In the genomic region with DNA sequence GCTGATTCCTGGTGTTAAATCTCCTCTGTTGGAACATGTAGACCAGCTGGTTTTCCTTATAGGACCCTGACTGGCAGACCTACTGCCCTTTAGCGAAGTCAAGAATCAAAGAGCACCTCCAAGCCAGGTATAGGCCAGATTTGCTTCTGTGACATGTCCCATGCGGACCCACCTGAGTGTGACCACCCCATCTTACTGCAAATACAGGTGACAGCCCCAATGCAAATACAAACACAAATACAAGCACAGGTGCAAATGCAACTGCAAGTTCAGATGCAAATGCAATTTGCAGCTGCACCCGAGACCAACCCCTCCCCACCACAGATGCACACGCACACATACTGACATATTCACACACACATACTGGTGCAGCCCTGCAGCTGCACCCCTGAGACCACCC, we compare ENCODE assay signal across 18 cellular contexts.
DNase-seq lines count a peak whose midpoint lies in the region; ATAC-seq and TF ChIP-seq lines count a peak whose summit lies in the region.
"Had no signal": no experiment of that assay in that cellular context is flagged by ENCODE, and none has a peak within 500 bp of the region (broad histone marks: within the 10 kb centered on the region; RNA-seq: fewer than 3 reads in every experiment).

No MANE protein-coding gene starts in this region.

- H3K4me2 ChIP-seq in BLaER1 (peak overlapping the region; percentile 76), DOHH2 (ENCODE audit: low read length) (peak overlapping the region; percentile 67), OCI-LY1 (ENCODE audit: low read length) (peak overlapping the region; percentile 64)

- H3K9me3 ChIP-seq in BLaER1 = no peaks in the 10 kb centered on the region
- no peaks in the 10 kb centered on the region for H3K9me3 ChIP-seq in DOHH2 (ENCODE audit: control insufficient read depth, insufficient read depth, low read length)
- H3K9me3 ChIP-seq in OCI-LY1 (ENCODE audit: low read length) = no peaks in the 10 kb centered on the region
- no peaks in the 10 kb centered on the region for H3K9me3 ChIP-seq in mucosa of descending colon

- H3K4me3 ChIP-seq in BLaER1 (no peak overlapping the region), DOHH2 (ENCODE audit: low read length) (peak overlapping the region; percentile 59), OCI-LY1 (ENCODE audit: low read depth, low read length, poor library complexity, severe bottlenecking) (peak overlapping the region; percentile 58), mucosa of descending colon (no peak overlapping the region)

- ATAC-seq in mucosa of descending colon (peak; percentile 3), GM18870 (IDR thresholded peaks at IDR 0.05; ENCODE audit: unreplicated experiment) (no peak)
- ATAC-seq: activated naive CD4-positive, alpha-beta T cell treated with anti-CD3 and anti-CD28 coated beads, Interleukin-2, amount 50 U/mL, for 72 hours; CD8-positive, alpha-beta T cell; natural killer cell treated with Interleukin-12 subunit alpha and Interleukin-12 subunit beta and Interleukin-15 and Interleukin-18, amount 100 ng/mL, for 72 hours; sciatic nerve; stimulated activated naive CD8-positive, alpha-beta T cell treated with anti-CD3 and anti-CD28 coated beads, Interleukin-15, Interleukin-2, amounts not matched to agents 100 U/mL and 50 U/mL, for 24 hours had no signal

- no peak overlapping the region for H3K27ac ChIP-seq in BLaER1
- peak overlapping the region; percentile 89 for H3K27ac ChIP-seq in DOHH2 (ENCODE audit: low read depth, low read length)
- H3K27ac ChIP-seq in OCI-LY1 (ENCODE audit: low read depth, low read length, poor library complexity, severe bottlenecking) = peak overlapping the region; percentile 97

- H3K27me3 ChIP-seq in BLaER1 (no peaks in the 10 kb centered on the region), DOHH2 (ENCODE audit: control insufficient read depth, low read length) (no peaks in the 10 kb centered on the region), OCI-LY1 (ENCODE audit: insufficient read depth, low read length) (no peaks in the 10 kb centered on the region)

- DNase-seq in mucosa of descending colon = no peak
- no peak for DNase-seq in hypothalamus (lab: John Stamatoyannopoulos, UW)
- DNase-seq in ACHN = no peak
- DNase-seq: CD8-positive, alpha-beta T cell; dermis blood vessel endothelial cell; DMS 273 treated with DMSO at 0.1 percent for 48 hours; midbrain; NCI-H1048; NCI-H187 treated with DMSO at 0.1 percent for 48 hours; stimulated activated naive CD8-positive, alpha-beta T cell treated with anti-CD3 and anti-CD28 coated beads, Interleukin-15, Interleukin-2, amounts not matched to agents 100 U/mL and 50 U/mL, for 24 hours; T-helper 9 cell had no signal

- intact Hi-C loops in mucosa of descending colon (cut with DNase I, micrococcal nuclease) = no loop called here

- H3K9ac ChIP-seq in BLaER1 (no peak overlapping the region), OCI-LY1 (ENCODE audit: low read length) (peak overlapping the region; percentile 75; the same call in 1 of the 2 replicates)

- H3K9me2 ChIP-seq in DOHH2 (replicated peaks; ENCODE audit: control insufficient read depth, low read length) (no peaks in the 10 kb centered on the region), OCI-LY1 (ENCODE audit: low read depth, low read length) (no peaks in the 10 kb centered on the region)

- no peak overlapping the region for H2AFZ ChIP-seq in OCI-LY1 (ENCODE audit: low read length)

- H4K20me1 ChIP-seq in BLaER1 (no peaks in the 10 kb centered on the region), DOHH2 (ENCODE audit: control insufficient read depth, insufficient read depth, low read depth, low read length) (no peaks in the 10 kb centered on the region), OCI-LY1 (ENCODE audit: insufficient read depth, low read length) (no peaks in the 10 kb centered on the region)

- H3F3A ChIP-seq in DOHH2 (ENCODE audit: control insufficient read depth, insufficient read depth) (peaks cover 10% of the 10 kb centered on the region), OCI-LY1 (ENCODE audit: insufficient read depth, low read length) (no peaks in the 10 kb centered on the region; the same call in 1 of the 2 replicates)

- H3K79me2 ChIP-seq in DOHH2 (ENCODE audit: control insufficient read depth, low read length) (0 out of 2 replicates have a peak, but pooled peaks cover under 1% of the 10 kb centered on the region), OCI-LY1 (ENCODE audit: insufficient read depth, low read length) (no peaks in the 10 kb centered on the region)

- H3K4me1 ChIP-seq in BLaER1 (peaks cover 69% of the 10 kb centered on the region), DOHH2 (ENCODE audit: control insufficient read depth, low read length) (peaks cover 62% of the 10 kb centered on the region), OCI-LY1 (ENCODE audit: insufficient read depth, low read length, severe bottlenecking) (peaks cover 56% of the 10 kb centered on the region), mucosa of descending colon (ENCODE audit: low read depth) (no peaks in the 10 kb centered on the region)

- in situ Hi-C loops in ACHN (cut with HindIII; ENCODE audit: low pct_ligation_motif_present, low pct_unique_long_range_greater_than_20kb, low sequenced_read_pairs) = no loop called here

- H3K36me3 ChIP-seq in BLaER1 (no peaks in the 10 kb centered on the region), DOHH2 (ENCODE audit: control insufficient read depth, low read length) (peaks cover 7% of the 10 kb centered on the region), OCI-LY1 (ENCODE audit: insufficient read depth, low read length) (no peaks in the 10 kb centered on the region), mucosa of descending colon (ENCODE audit: low read depth) (no peaks in the 10 kb centered on the region)

- no peak for TF ChIP-seq CTCF in DOHH2 (IDR thresholded peaks at IDR 0.05; ENCODE audit: low read depth, low read length, poor library complexity, severe bottlenecking)
- TF ChIP-seq CTCF in OCI-LY1 (IDR thresholded peaks at IDR 0.05; ENCODE audit: low read length) = no peak
- no peak for TF ChIP-seq CTCF in mucosa of descending colon (IDR thresholded peaks at IDR 0.05)

Comparison
In these comparisons a context has a peak if more than half of its experiments do, and no peak if none do; other contexts are left out.
1. H3K4me3 ChIP-seq: peak in DOHH2 (single experiment) and OCI-LY1 (single experiment); none in BLaER1 (single experiment) and mucosa of descending colon (single experiment).
2. Peak in every context shown above with its lines, with median percentiles within 50 percentile points of each other: H3K4me2 ChIP-seq.